Comparison of ENCODE assay signal across 22 cellular contexts in genomic region chr22:47739616-47740015, GRCh38.
DNase-seq lines count a peak whose midpoint lies in the region; ATAC-seq, FAIRE-seq and TF ChIP-seq lines count a peak whose summit lies in the region.
"Had no signal": no experiment of that assay in that cellular context is flagged by ENCODE, and none has a peak within 500 bp of the region (broad histone marks: within the 10 kb centered on the region; RNA-seq: fewer than 3 reads in every experiment).

No MANE protein-coding gene starts in this region.

- H3K14ac ChIP-seq in H1 (ENCODE audit: insufficient read length): no peak overlapping the region

- no peak overlapping the region for H3K4ac ChIP-seq in H1 (replicated peaks; ENCODE audit: insufficient read length, low read depth, low read length)
- peak overlapping the region; percentile 41 for H3K4ac ChIP-seq in mesendoderm (ENCODE audit: low read depth, low read length)

- 0 out of 2 replicates have a peak overlapping the region, but pooled peaks have one; percentile 32 for H2BK20ac ChIP-seq in H1 (ENCODE audit: low read length)

- H3K79me1 ChIP-seq in H1 (ENCODE audit: low read depth, low read length) (no peaks in the 10 kb centered on the region), mesendoderm (ENCODE audit: low read length) (no peaks in the 10 kb centered on the region)

- no peak for TF ChIP-seq RAD21 in H1 (IDR thresholded peaks at IDR 0.05 in 1 of 2, conservative IDR thresholded peaks at IDR 0.05 in 1 of 2; ENCODE audit: low read depth in 2 of 2, low read length in 2 of 2)

- no peak overlapping the region for H4K91ac ChIP-seq in H1 (replicated peaks; ENCODE audit: insufficient read length, low read length)

- H3K9ac ChIP-seq in BLaER1 (no peak overlapping the region), H1 (replicated peaks in 1 of 4; ENCODE audit: extremely low read depth in 1 of 4, low read depth in 3 of 4, low read length in 3 of 4) (no peak overlapping the region), mesendoderm (ENCODE audit: low read length) (no peak overlapping the region)
- H3K9ac ChIP-seq: GM23248 had no signal

- H3K9me3 ChIP-seq in BLaER1 (no peaks in the 10 kb centered on the region), H1 (ENCODE audit: insufficient read depth in 2 of 2, low read depth in 1 of 2, low read length in 1 of 2) (no peaks in the 10 kb centered on the region; a peak in 1 of 4 replicates), left lung (no peaks in the 10 kb centered on the region), thyroid gland (no peaks in the 10 kb centered on the region)
- H3K9me3 ChIP-seq: A549, Caco-2 had no signal

- no peak overlapping the region for H2BK120ac ChIP-seq in H1 (replicated peaks; ENCODE audit: low read depth, low read length)
- H2BK120ac ChIP-seq in mesendoderm (ENCODE audit: low read depth, low read length): no peak overlapping the region

- H3K56ac ChIP-seq in H1 (replicated peaks; ENCODE audit: insufficient read length, low read depth, low read length) (no peak overlapping the region), mesendoderm (ENCODE audit: low read length) (peak overlapping the region; percentile 62)

- FAIRE-seq in H1 (lab: Jason Lieb, UNC): no peak
- FAIRE-seq: A549, G401.6, GM12892 had no signal

- H2AK5ac ChIP-seq in H1 (ENCODE audit: low read depth, low read length): no peak overlapping the region
- H2AK5ac ChIP-seq in mesendoderm (ENCODE audit: low read length): peak overlapping the region; percentile 18

- H2BK15ac ChIP-seq in H1 (ENCODE audit: low read length) (no peak overlapping the region), mesendoderm (replicated peaks; ENCODE audit: low read depth) (no peak overlapping the region)

- no peak for TF ChIP-seq POLR2A in H1 (IDR thresholded peaks at IDR 0.05; ENCODE audit: control extremely low read depth in 1 of 2, low read depth in 2 of 2, low read length in 2 of 2)
- TF ChIP-seq POLR2A in thyroid gland (IDR thresholded peaks at IDR 0.05): no peak

- H3K36me3 ChIP-seq in BLaER1 (no peaks in the 10 kb centered on the region), H1 (ENCODE audit: control insufficient read depth in 2 of 4, insufficient read depth in 4 of 4, low read length in 3 of 4) (no peaks in the 10 kb centered on the region), mesendoderm (ENCODE audit: control insufficient read depth, insufficient read depth, low read length) (no peaks in the 10 kb centered on the region), left lung (no peaks in the 10 kb centered on the region), thyroid gland (no peaks in the 10 kb centered on the region)
- H3K36me3 ChIP-seq: BE2C had no signal

- intact Hi-C loops in left lung (cut with DNase I): no loop called here
- intact Hi-C loops in thyroid gland (cut with DNase I): no loop called here

- CTCF ChIA-PET in H1 (lab: Charles Lee; ENCODE audit: partially characterized antibody): interaction anchor here (1.2 to 1.4 kb wide), 2 partner anchors 15 to 98 kb away, joined by 3 to 4 read pairs; no protein-coding TSS in a partner anchor

- no peak overlapping the region for H2BK12ac ChIP-seq in H1 (ENCODE audit: low read depth, low read length)

- H4K5ac ChIP-seq in H1 (ENCODE audit: insufficient read length, low read depth, low read length) (no peak overlapping the region), mesendoderm (ENCODE audit: low read length) (peak overlapping the region; percentile 3)

- 92% methylated on average over 6 of the region's 7 CpGs; no CpG with 5 or more reads in 1 of the 2 experiments for WGBS in H1 (ENCODE audit: extremely low coverage in 1 of 2, insufficient coverage in 1 of 2, insufficient read length in 1 of 2, insufficient replicate concordance in 2 of 2, low coverage in 1 of 2, low lambda C conversion rate in 2 of 2, missing lambda C conversion rate in 1 of 2), 2 experiments
- no CpG with 5 or more reads among the region's 7 CpGs for WGBS in mesendoderm (ENCODE audit: extremely low coverage, insufficient coverage, low lambda C conversion rate)
- WGBS in thyroid gland, 2 donors: 78 to 86% methylated on average over 3 to 7 of the region's 7 CpGs

- H3K4me1 ChIP-seq in BLaER1 (peaks cover 21% of the 10 kb centered on the region), H1 (replicated peaks in 1 of 4; ENCODE audit: control insufficient read depth in 3 of 4, insufficient read depth in 4 of 4, low read length in 3 of 4) (no peaks in the 10 kb centered on the region; a peak in 1 of 7 replicates), mesendoderm (ENCODE audit: control insufficient read depth, low read depth, low read length) (peaks cover 6% of the 10 kb centered on the region), left lung (no peaks in the 10 kb centered on the region), thyroid gland (no peaks in the 10 kb centered on the region)
- H3K4me1 ChIP-seq: A549, BE2C, Caco-2 had no signal

- no peak for TF ChIP-seq EP300 in H1 (IDR thresholded peaks at IDR 0.05; ENCODE audit: borderline replicate concordance in 1 of 2, low read depth in 2 of 2, low read length in 2 of 2)

- DNase-seq in H1 (ENCODE audit: low read depth in 1 of 2, low spot score in 2 of 2): no peak
- DNase-seq in mesendoderm: no peak
- DNase-seq in left lung: no peak
- DNase-seq in thyroid gland: no peak
- DNase-seq: 8988T; ACHN; AML-193; BE2C; Caco-2; CD4-positive, CD25-positive, alpha-beta regulatory T cell; CD8-positive, alpha-beta T cell; DMS153; DND-41; GM23248; H9 had no signal

- H3K4me2 ChIP-seq in BLaER1 (peak overlapping the region; percentile 43), H1 (ENCODE audit: insufficient read depth in 1 of 2, low read depth in 2 of 2, low read length in 2 of 2) (no peak overlapping the region), mesendoderm (ENCODE audit: low read length) (no peak overlapping the region)
- H3K4me2 ChIP-seq: A549 had no signal

- H3K4me3 ChIP-seq in BLaER1 (no peak overlapping the region), H1 (ENCODE audit: extremely low read depth in 1 of 4, insufficient read depth in 2 of 4, low read depth in 3 of 4, low read length in 4 of 4) (no peak overlapping the region), mesendoderm (ENCODE audit: low read length) (no peak overlapping the region), left lung (no peak overlapping the region), thyroid gland (replicated peaks in 1 of 3) (no peak overlapping the region)
- H3K4me3 ChIP-seq: A549, GM23248 had no signal

- H3K27ac ChIP-seq in BLaER1 (no peak overlapping the region), H1 (ENCODE audit: low read depth, low read length) (no peak overlapping the region), mesendoderm (ENCODE audit: low read depth, low read length) (no peak overlapping the region), left lung (no peak overlapping the region), thyroid gland (no peak overlapping the region)
- H3K27ac ChIP-seq: A549, C4-2B, GM23248 had no signal

- H2AFZ ChIP-seq in H1 (ENCODE audit: low read length): no peak overlapping the region
- H2AFZ ChIP-seq: GM23248 had no signal

- ATAC-seq in left lung (no peak), SK-N-SH treated with all-trans-retinoic acid at 6 μM for 48 hours (no peak)
- ATAC-seq: A549; CD8-positive, alpha-beta T cell; HCT116 had no signal

- H2BK5ac ChIP-seq in H1 (ENCODE audit: low read depth, low read length): no peak overlapping the region
- H2BK5ac ChIP-seq in mesendoderm (ENCODE audit: low read length): peak overlapping the region; percentile 39

- H4K8ac ChIP-seq in H1 (ENCODE audit: extremely low read depth, insufficient read depth, low read length): no peak overlapping the region
- H4K8ac ChIP-seq in mesendoderm (ENCODE audit: low read depth, low read length): no peak overlapping the region

- no peaks in the 10 kb centered on the region for H4K20me1 ChIP-seq in BLaER1
- no peaks in the 10 kb centered on the region for H4K20me1 ChIP-seq in H1 (replicated peaks in 1 of 2; ENCODE audit: control insufficient read depth in 1 of 2, insufficient read depth in 2 of 2, low read length in 2 of 2)

- no peak overlapping the region for H3K23ac ChIP-seq in H1 (ENCODE audit: insufficient read length)
- H3K23ac ChIP-seq in mesendoderm (ENCODE audit: low read length): no peak overlapping the region

- TF ChIP-seq CTCF in H1 (IDR thresholded peaks at IDR 0.05; ENCODE audit: control extremely low read depth in 1 of 3, insufficient read depth in 1 of 3, low read depth in 1 of 3, low read length in 3 of 3) (no peak), left lung (IDR thresholded peaks at IDR 0.05) (no peak), thyroid gland (IDR thresholded peaks at IDR 0.05) (no peak)

- no peak overlapping the region; the same call in 1 of the 2 replicates for H3K18ac ChIP-seq in H1 (ENCODE audit: extremely low read depth, low read length)
- H3K18ac ChIP-seq in mesendoderm (ENCODE audit: low read length): peak overlapping the region; percentile 19

- no peaks in the 10 kb centered on the region for H3K23me2 ChIP-seq in H1 (ENCODE audit: low read depth, low read length)

- POLR2A ChIA-PET in H1 (lab: Charles Lee; ENCODE audit: partially characterized antibody): no interaction called here

- H3K79me2 ChIP-seq in H1 (ENCODE audit: control insufficient read depth in 1 of 2, insufficient read depth in 2 of 2, low read length in 2 of 2): no peaks in the 10 kb centered on the region
- H3K79me2 ChIP-seq in mesendoderm (ENCODE audit: control insufficient read depth, insufficient read depth, low read length): no peaks in the 10 kb centered on the region

- no peaks in the 10 kb centered on the region for H3K27me3 ChIP-seq in BLaER1
- H3K27me3 ChIP-seq in H1 (replicated peaks in 1 of 4; ENCODE audit: control insufficient read depth in 3 of 4, extremely low read depth in 1 of 4, insufficient read depth in 3 of 4, low read length in 3 of 4): no peaks in the 10 kb centered on the region
- no peaks in the 10 kb centered on the region for H3K27me3 ChIP-seq in mesendoderm (ENCODE audit: insufficient read depth, low read length, poor library complexity)
- H3K27me3 ChIP-seq in left lung: peaks cover 0 to 21% of the 10 kb centered on the region in 2 donors
- H3K27me3 ChIP-seq in thyroid gland: no peaks in the 10 kb centered on the region
- H3K27me3 ChIP-seq: BE2C had no signal

TF ChIP-seq in H1, 55 proteins besides CTCF, POLR2A, EP300 and RAD21 (continues in another document):
- TF ChIP-seq SAP30 (IDR thresholded peaks at IDR 0.05; ENCODE audit: insufficient read depth, insufficient replicate concordance, low read length) (no peak), BACH1 (IDR thresholded peaks at IDR 0.05; ENCODE audit: low read length) (no peak), CTBP2 (IDR thresholded peaks at IDR 0.05; ENCODE audit: borderline replicate concordance, insufficient read depth, insufficient read length, low read length) (no peak), RBBP5 (IDR thresholded peaks at IDR 0.05; ENCODE audit: borderline replicate concordance, low read depth, low read length) (no peak)
